In the genomic region with DNA sequence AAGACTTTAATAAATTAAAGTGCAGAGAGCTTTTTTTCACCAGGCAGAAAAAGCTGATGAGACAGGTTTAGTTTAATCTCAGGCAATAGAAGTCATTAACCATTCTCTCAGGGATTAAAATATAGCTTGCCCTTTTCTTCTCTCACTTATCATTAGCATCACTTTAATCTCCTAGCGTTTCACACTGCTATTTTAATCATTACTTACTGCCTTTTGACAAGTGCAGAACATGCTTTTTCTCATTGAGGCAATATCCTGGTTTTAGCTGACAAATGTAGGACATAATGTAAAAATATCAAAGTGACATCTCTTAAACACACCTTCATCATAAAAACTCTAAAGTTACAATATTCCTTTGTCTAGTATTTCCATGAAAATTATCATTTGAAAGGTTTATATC, we compare ENCODE assay signal across 23 cellular contexts.
"Had no signal": no experiment of that assay in that cellular context is flagged by ENCODE, and none has a peak within 500 bp of the region (broad histone marks: within the 10 kb centered on the region; RNA-seq: fewer than 3 reads in every experiment).

No MANE protein-coding gene starts in this region.

- H2AFZ ChIP-seq: hepatocyte, parathyroid adenoma had no signal

- H3K36me3 Mint-ChIP-seq: naive thymus-derived CD8-positive, alpha-beta T cell; stimulated activated naive B cell treated with anti-CD40 and anti-IgM and Interleukin-4, amounts not matched to agents 10 μg/mL and 1 μg/mL and 100 μg/mL, for 72 hours had no signal

- DNase-seq: effector CD4-positive, alpha-beta T cell; endodermal cell; erythroblast; foreskin keratinocyte; head of caudate nucleus; kidney glomerular epithelial cell; mammary epithelial cell; mucosa of descending colon; naive thymus-derived CD8-positive, alpha-beta T cell; retina; spleen; stimulated activated CD4-positive, alpha-beta T cell treated with anti-CD3 and anti-CD28 coated beads, Interleukin-15, amount 100 ng/mL, for 24 hours; stimulated activated CD4-positive, alpha-beta T cell treated with anti-CD3 and anti-CD28 coated beads, Interleukin-1b, Interleukin-23, amount 100 ng/mL, for 48 hours; stimulated activated CD4-positive, alpha-beta T cell treated with anti-CD3 and anti-CD28 coated beads, Interleukin-4, amount 100 ng/mL, for 4 hours; stimulated activated naive B cell treated with anti-CD40 and anti-IgM and Interleukin-4, amounts not matched to agents 10 μg/mL and 1 μg/mL and 100 μg/mL, for 72 hours; stimulated activated naive CD8-positive, alpha-beta T cell treated with anti-CD3 and anti-CD28 coated beads, Interleukin-15, amount 100 ng/mL, for 72 hours; testis had no signal

- ATAC-seq: foreskin keratinocyte; mucosa of descending colon; naive thymus-derived CD8-positive, alpha-beta T cell; sciatic nerve; stimulated activated naive B cell treated with anti-CD40 and anti-IgM and Interleukin-4, amounts not matched to agents 10 μg/mL and 1 μg/mL and 100 μg/mL, for 72 hours; stimulated activated naive CD8-positive, alpha-beta T cell treated with anti-CD3 and anti-CD28 coated beads, Interleukin-15, amount 100 ng/mL, for 72 hours had no signal

- H3K9ac ChIP-seq: parathyroid adenoma had no signal

- H3K9me3 ChIP-seq: mucosa of descending colon, prostate gland, spleen, testis, tibial nerve had no signal

- H3K4me3 ChIP-seq: coronary artery, hepatocyte, mucosa of descending colon, prostate gland, spleen, testis, tibial nerve had no signal

- H3K36me3 ChIP-seq: prostate gland, spleen, tibial nerve had no signal

- H3K27ac Mint-ChIP-seq: endodermal cell; naive thymus-derived CD8-positive, alpha-beta T cell; stimulated activated naive B cell treated with anti-CD40 and anti-IgM and Interleukin-4, amounts not matched to agents 10 μg/mL and 1 μg/mL and 100 μg/mL, for 72 hours; stimulated activated naive CD8-positive, alpha-beta T cell treated with anti-CD3 and anti-CD28 coated beads, Interleukin-15, amount 100 ng/mL, for 72 hours had no signal

- H3K79me2 ChIP-seq: hepatocyte, parathyroid adenoma had no signal

- H3K4me2 ChIP-seq: hepatocyte had no signal

- H3K27ac ChIP-seq: coronary artery, foreskin keratinocyte, hepatocyte, parathyroid adenoma, prostate gland, spleen, testis, tibial nerve had no signal

- H3K9me3 Mint-ChIP-seq: endodermal cell; naive thymus-derived CD8-positive, alpha-beta T cell; stimulated activated naive B cell treated with anti-CD40 and anti-IgM and Interleukin-4, amounts not matched to agents 10 μg/mL and 1 μg/mL and 100 μg/mL, for 72 hours; stimulated activated naive CD8-positive, alpha-beta T cell treated with anti-CD3 and anti-CD28 coated beads, Interleukin-15, amount 100 ng/mL, for 72 hours had no signal

- H3K4me1 ChIP-seq: foreskin keratinocyte, parathyroid adenoma, prostate gland, testis, tibial nerve had no signal

- H3K27me3 Mint-ChIP-seq: naive thymus-derived CD8-positive, alpha-beta T cell; stimulated activated naive B cell treated with anti-CD40 and anti-IgM and Interleukin-4, amounts not matched to agents 10 μg/mL and 1 μg/mL and 100 μg/mL, for 72 hours; stimulated activated naive CD8-positive, alpha-beta T cell treated with anti-CD3 and anti-CD28 coated beads, Interleukin-15, amount 100 ng/mL, for 72 hours had no signal

- H3K27me3 ChIP-seq: foreskin keratinocyte, hepatocyte, spleen, testis, tibial nerve had no signal

- H3K4me3 Mint-ChIP-seq: endodermal cell; naive thymus-derived CD8-positive, alpha-beta T cell; stimulated activated naive B cell treated with anti-CD40 and anti-IgM and Interleukin-4, amounts not matched to agents 10 μg/mL and 1 μg/mL and 100 μg/mL, for 72 hours; stimulated activated naive CD8-positive, alpha-beta T cell treated with anti-CD3 and anti-CD28 coated beads, Interleukin-15, amount 100 ng/mL, for 72 hours had no signal

- H3K4me1 Mint-ChIP-seq: naive thymus-derived CD8-positive, alpha-beta T cell; stimulated activated naive B cell treated with anti-CD40 and anti-IgM and Interleukin-4, amounts not matched to agents 10 μg/mL and 1 μg/mL and 100 μg/mL, for 72 hours; stimulated activated naive CD8-positive, alpha-beta T cell treated with anti-CD3 and anti-CD28 coated beads, Interleukin-15, amount 100 ng/mL, for 72 hours had no signal
